Comparison of ENCODE assay signal across 21 cellular contexts in the genomic region with DNA sequence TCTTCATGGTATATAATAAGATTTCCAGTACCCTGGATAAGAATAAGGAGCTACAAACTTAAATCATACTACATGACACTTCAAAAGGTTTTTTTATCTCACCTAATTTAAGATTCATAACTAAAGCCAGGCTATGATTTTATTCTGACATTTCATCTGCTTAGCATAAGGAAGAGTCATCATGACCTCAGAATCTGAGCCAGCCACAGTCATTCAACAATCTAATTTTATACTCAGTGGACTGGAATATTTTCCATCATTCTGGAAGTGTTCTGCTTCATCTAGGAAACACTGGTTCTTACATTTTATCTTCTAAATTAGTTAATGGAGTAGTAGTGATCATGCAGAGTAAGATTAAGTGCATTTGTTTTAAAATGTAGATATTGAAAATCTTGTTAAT.
A peak's percentile ranks its signal among the peaks of the same experiment; 100 is the strongest.
DNase-seq lines count a peak whose midpoint lies in the region; ATAC-seq and TF ChIP-seq lines count a peak whose summit lies in the region.
"Had no signal": no experiment of that assay in that cellular context is flagged by ENCODE, and none has a peak within 500 bp of the region (broad histone marks: within the 10 kb centered on the region; RNA-seq: fewer than 3 reads in every experiment).

No MANE protein-coding gene starts in this region.

- no peak for TF ChIP-seq CTCF in left ventricle myocardium inferior (IDR thresholded peaks at IDR 0.05; ENCODE audit: borderline replicate concordance)
- TF ChIP-seq CTCF in fibroblast of mammary gland (conservative IDR thresholded peaks at IDR 0.05; ENCODE audit: control insufficient read depth, insufficient read depth, low read depth, low read length): no peak

- H3K4me1 ChIP-seq in left ventricle myocardium inferior: peaks cover 7% of the 10 kb centered on the region
- H3K4me1 ChIP-seq: BLaER1 had no signal

- intact Hi-C loops in left ventricle myocardium inferior (cut with micrococcal nuclease) (no loop called here), Right ventricle myocardium inferior (cut with DNase I) (no loop called here)

- POLR2A ChIA-PET in naive thymus-derived CD8-positive, alpha-beta T cell (lab: Charles Lee): no interaction called here

- H3K4me3 Mint-ChIP-seq in naive thymus-derived CD8-positive, alpha-beta T cell: no peak overlapping the region
- H3K4me3 Mint-ChIP-seq: activated CD8-positive, alpha-beta T cell treated with anti-CD3 and anti-CD28 coated beads for 36 hours; activated naive CD4-positive, alpha-beta T cell treated with anti-CD3 and anti-CD28 coated beads, Interleukin-2, amount 10 ng/mL, durations not matched to agents 7 days and 5 days; activated T-cell treated with anti-CD3 and anti-CD28 coated beads, Interleukin-2, amount 50 U/mL, for 24 hours; stimulated activated naive B cell treated with anti-CD40 and anti-IgM and Interleukin-4, amounts not matched to agents 10 μg/mL and 1 μg/mL and 100 μg/mL, for 72 hours had no signal

- no peak overlapping the region for H3K27ac Mint-ChIP-seq in naive thymus-derived CD8-positive, alpha-beta T cell
- H3K27ac Mint-ChIP-seq: activated CD8-positive, alpha-beta T cell treated with anti-CD3 and anti-CD28 coated beads for 36 hours; activated naive CD4-positive, alpha-beta T cell treated with anti-CD3 and anti-CD28 coated beads, Interleukin-2, amount 10 ng/mL, durations not matched to agents 7 days and 5 days; activated T-cell treated with anti-CD3 and anti-CD28 coated beads, Interleukin-2, amount 50 U/mL, for 24 hours; stimulated activated naive B cell treated with anti-CD40 and anti-IgM and Interleukin-4, amounts not matched to agents 10 μg/mL and 1 μg/mL and 100 μg/mL, for 72 hours had no signal

- H3K4me3 ChIP-seq in left ventricle myocardium inferior: no peak overlapping the region
- no peak overlapping the region for H3K4me3 ChIP-seq in fibroblast of mammary gland (ENCODE audit: control insufficient read depth, low read depth, low read length)
- H3K4me3 ChIP-seq: BLaER1, coronary artery had no signal

- H3K36me3 Mint-ChIP-seq in naive thymus-derived CD8-positive, alpha-beta T cell: no peaks in the 10 kb centered on the region
- H3K36me3 Mint-ChIP-seq: activated naive CD4-positive, alpha-beta T cell treated with anti-CD3 and anti-CD28 coated beads, Interleukin-2, amount 10 ng/mL, durations not matched to agents 7 days and 5 days; stimulated activated naive B cell treated with anti-CD40 and anti-IgM and Interleukin-4, amounts not matched to agents 10 μg/mL and 1 μg/mL and 100 μg/mL, for 72 hours had no signal

- no peaks in the 10 kb centered on the region for H3K27me3 Mint-ChIP-seq in naive thymus-derived CD8-positive, alpha-beta T cell
- H3K27me3 Mint-ChIP-seq: activated CD8-positive, alpha-beta T cell treated with anti-CD3 and anti-CD28 coated beads for 36 hours; activated naive CD4-positive, alpha-beta T cell treated with anti-CD3 and anti-CD28 coated beads, Interleukin-2, amount 10 ng/mL, durations not matched to agents 7 days and 5 days; activated T-cell treated with anti-CD3 and anti-CD28 coated beads, Interleukin-2, amount 50 U/mL, for 24 hours; stimulated activated naive B cell treated with anti-CD40 and anti-IgM and Interleukin-4, amounts not matched to agents 10 μg/mL and 1 μg/mL and 100 μg/mL, for 72 hours had no signal

- H3K27me3 ChIP-seq in left ventricle myocardium inferior (ENCODE audit: low read depth): no peaks in the 10 kb centered on the region
- H3K27me3 ChIP-seq: BLaER1 had no signal

- no peaks in the 10 kb centered on the region for H3K36me3 ChIP-seq in left ventricle myocardium inferior
- H3K36me3 ChIP-seq: BLaER1 had no signal

- peak overlapping the region; percentile 21 for H3K27ac ChIP-seq in left ventricle myocardium inferior (replicated peaks)
- H3K27ac ChIP-seq: BLaER1 had no signal

- ATAC-seq in Right ventricle myocardium inferior (no peak), GM18861 (IDR thresholded peaks at IDR 0.05; ENCODE audit: unreplicated experiment) (no peak)
- ATAC-seq in naive thymus-derived CD8-positive, alpha-beta T cell: no peak
- ATAC-seq: activated CD8-positive, alpha-beta T cell treated with anti-CD3 and anti-CD28 coated beads for 36 hours; stimulated activated naive B cell treated with anti-CD40 and anti-IgM and Interleukin-4, amounts not matched to agents 10 μg/mL and 1 μg/mL and 100 μg/mL, for 72 hours had no signal

- no peaks in the 10 kb centered on the region for H3K9me3 ChIP-seq in left ventricle myocardium inferior (replicated peaks)
- H3K9me3 ChIP-seq: BLaER1 had no signal

- H3K9me3 Mint-ChIP-seq in naive thymus-derived CD8-positive, alpha-beta T cell: peaks cover 0 to 6% (median 0%) of the 10 kb centered on the region in 9 donors
- H3K9me3 Mint-ChIP-seq: activated CD8-positive, alpha-beta T cell treated with anti-CD3 and anti-CD28 coated beads for 36 hours; activated T-cell treated with anti-CD3 and anti-CD28 coated beads, Interleukin-2, amount 50 U/mL, for 24 hours; stimulated activated naive B cell treated with anti-CD40 and anti-IgM and Interleukin-4, amounts not matched to agents 10 μg/mL and 1 μg/mL and 100 μg/mL, for 72 hours had no signal

- DNase-seq in left ventricle myocardium inferior: no peak
- no peak for DNase-seq in Right ventricle myocardium inferior (ENCODE audit: missing footprints)
- DNase-seq in fibroblast of mammary gland (ENCODE audit: low read depth): peak; percentile 66
- peak; percentile 4 for DNase-seq in putamen (ENCODE audit: low spot score)
- no peak for DNase-seq in naive thymus-derived CD8-positive, alpha-beta T cell
- no peak for DNase-seq in NCI-H1930 (lab: John Stamatoyannopoulos, UW)
- no peak for DNase-seq in NCI-H2029 treated with DMSO at 0.1 percent for 48 hours (lab: John Stamatoyannopoulos, UW)
- DNase-seq: activated CD4-positive, CD25-positive, alpha-beta regulatory T cell; activated CD8-positive, alpha-beta T cell treated with anti-CD3 and anti-CD28 coated beads for 36 hours; activated naive CD4-positive, alpha-beta T cell treated with anti-CD3 and anti-CD28 coated beads, Interleukin-2, amount 10 ng/mL, durations not matched to agents 7 days and 5 days; activated T-cell treated with anti-CD3 and anti-CD28 coated beads, Interleukin-2, amount 50 U/mL, for 24 hours; EL; left cardiac atrium; NCI-H1417; NCI-H82; retina; stimulated activated naive B cell treated with anti-CD40 and anti-IgM and Interleukin-4, amounts not matched to agents 10 μg/mL and 1 μg/mL and 100 μg/mL, for 72 hours; T-helper 2 cell had no signal

- H3K4me1 Mint-ChIP-seq in naive thymus-derived CD8-positive, alpha-beta T cell: no peaks in the 10 kb centered on the region
- H3K4me1 Mint-ChIP-seq: activated naive CD4-positive, alpha-beta T cell treated with anti-CD3 and anti-CD28 coated beads, Interleukin-2, amount 10 ng/mL, durations not matched to agents 7 days and 5 days; stimulated activated naive B cell treated with anti-CD40 and anti-IgM and Interleukin-4, amounts not matched to agents 10 μg/mL and 1 μg/mL and 100 μg/mL, for 72 hours had no signal

Comparison
In these comparisons a context has a peak if more than half of its experiments do, and no peak if none do; other contexts are left out.
1. DNase-seq: peak in fibroblast of mammary gland (single experiment) and putamen (single experiment); none in left ventricle myocardium inferior (single experiment), Right ventricle myocardium inferior (single experiment), naive thymus-derived CD8-positive, alpha-beta T cell (0 of 10), NCI-H1930 (0 of 2) and NCI-H2029 treated with DMSO at 0.1 percent for 48 hours (single experiment).